Comparison of ENCODE assay signal across 8 cellular contexts in the genomic region with DNA sequence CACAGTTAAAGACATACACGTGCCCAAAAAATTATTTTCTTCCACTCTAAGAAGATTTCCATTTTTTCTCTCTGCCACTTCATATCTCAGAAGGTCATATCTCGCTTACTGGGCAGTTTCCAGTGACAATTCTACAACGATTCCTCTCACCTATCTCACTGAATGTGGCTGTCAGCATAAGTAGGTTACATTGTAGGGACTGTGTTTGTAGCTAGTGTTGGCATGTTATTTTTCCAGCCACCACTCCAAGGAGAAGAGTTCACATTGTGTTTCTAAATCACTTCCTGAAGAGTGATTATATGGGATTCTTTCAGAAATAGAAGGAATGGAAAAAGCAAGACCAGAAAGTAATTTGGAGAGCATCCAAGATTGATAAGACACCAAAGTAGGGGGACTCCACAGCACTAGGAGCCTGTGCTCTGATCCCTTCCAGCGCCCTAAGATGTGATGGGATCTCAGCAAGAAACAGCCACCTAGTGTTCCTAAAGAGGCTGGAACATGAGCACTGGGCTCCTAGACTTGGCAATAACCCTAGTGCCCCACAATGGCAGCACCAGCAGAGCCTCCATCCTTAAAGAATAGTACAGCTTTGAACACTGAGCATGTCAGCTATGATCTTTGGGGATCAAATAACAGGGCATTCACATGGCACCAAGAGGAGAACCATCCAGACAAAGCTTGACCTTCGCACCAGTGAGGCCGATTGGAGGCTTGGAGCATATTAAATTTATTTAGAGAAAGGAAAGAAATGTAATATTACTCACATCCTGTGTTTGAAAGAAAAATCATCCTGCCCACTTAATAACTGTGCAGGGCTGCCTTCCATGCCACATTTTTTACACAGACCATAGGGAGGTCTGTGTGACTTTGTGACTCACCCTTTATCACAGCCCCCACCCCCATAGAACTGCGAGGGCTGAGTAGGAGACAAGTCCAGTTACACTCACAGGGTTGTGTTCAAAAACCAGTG. TPM values are rescaled to one million over a fixed set of nuclear protein-coding genes. Genes with fewer than 3 reads are reported as not detected.
A peak's percentile ranks its signal among the peaks of the same experiment; 100 is the strongest.
DNase-seq lines count a peak whose midpoint lies in the region; ATAC-seq and TF ChIP-seq lines count a peak whose summit lies in the region.

No MANE protein-coding gene starts in this region.

- no peaks in the 10 kb centered on the region for H3K9me3 Mint-ChIP-seq in activated naive CD4-positive, alpha-beta T cell treated with anti-CD3 and anti-CD28 coated beads, Interleukin-2, amount 50 U/mL, for 72 hours
- no peaks in the 10 kb centered on the region for H3K9me3 Mint-ChIP-seq in type B pancreatic cell

- no peak overlapping the region for H3K4me3 Mint-ChIP-seq in type B pancreatic cell

- H3K27me3 Mint-ChIP-seq in type B pancreatic cell, result no peaks in the 10 kb centered on the region

- H3K4me1 Mint-ChIP-seq in type B pancreatic cell (ENCODE audit: unreplicated experiment), result peaks cover 19% of the 10 kb centered on the region

- peak; percentile 62 to 86 for ATAC-seq in activated naive CD4-positive, alpha-beta T cell treated with anti-CD3 and anti-CD28 coated beads, Interleukin-2, amount 50 U/mL, for 72 hours
- ATAC-seq in left colon, result no peak

- H3K36me3 Mint-ChIP-seq in activated naive CD4-positive, alpha-beta T cell treated with anti-CD3 and anti-CD28 coated beads, Interleukin-2, amount 50 U/mL, for 72 hours, result no peaks in the 10 kb centered on the region
- H3K36me3 Mint-ChIP-seq in type B pancreatic cell, result no peaks in the 10 kb centered on the region

- peak overlapping the region in 1 of 2 donors; percentile 50 for H3K27ac Mint-ChIP-seq in activated naive CD4-positive, alpha-beta T cell treated with anti-CD3 and anti-CD28 coated beads, Interleukin-2, amount 50 U/mL, for 72 hours
- H3K27ac Mint-ChIP-seq in type B pancreatic cell, result peak overlapping the region; percentile 48

- no peak for DNase-seq in activated naive CD4-positive, alpha-beta T cell treated with anti-CD3 and anti-CD28 coated beads, Interleukin-2, amount 50 U/mL, for 72 hours (ENCODE audit: low spot score in 2 of 2)
- no peak for DNase-seq in activated naive CD4-positive, alpha-beta T cell (lab: John Stamatoyannopoulos, UW)
- DNase-seq in M059J (ENCODE audit: low read depth) (peak; percentile 100), fibroblast of peridontal ligament (ENCODE audit: extremely low read depth) (peak; percentile 91), type B pancreatic cell (ENCODE audit: extremely low spot score, unreplicated experiment) (no peak), left colon (no peak), NCI-H1436 treated with DMSO at 0.1 percent for 48 hours (lab: John Stamatoyannopoulos, UW) (no peak)
- DNase-seq in stimulated activated CD4-positive, alpha-beta T cell treated with anti-CD3 and anti-CD28 coated beads, Interleukin-4, amount 100 ng/mL, for 24 hours, result no peak

- intact Hi-C loops in left colon (cut with DNase I, micrococcal nuclease), result no loop called here

- TF ChIP-seq CTCF in type B pancreatic cell (conservative IDR thresholded peaks at IDR 0.05), result no peak

RNA-seq across cellular contexts. Expression of gene CAV1, which starts 51.8 kb away (rescaled TPM):
- total RNA-seq in activated naive CD4-positive, alpha-beta T cell treated with anti-CD3 and anti-CD28 coated beads, Interleukin-2, amount 50 U/mL, for 72 hours, result not detected
- total RNA-seq in M059J (2014; rRNA removed; shearing (Covaris generic)), result 388 and 413 TPM in 2 replicates
- total RNA-seq in type B pancreatic cell (ENCODE audit: low replicate concordance) (14.4 and 56.1 TPM in 2 replicates), left colon (10 to 100 TPM; 15.7 to 74.1 TPM)

Comparison
In these comparisons a context has a peak if more than half of its experiments do, and no peak if none do; other contexts are left out.
1. DNase-seq: peak in M059J (single experiment) and fibroblast of peridontal ligament (single experiment); none in activated naive CD4-positive, alpha-beta T cell treated with anti-CD3 and anti-CD28 coated beads, Interleukin-2, amount 50 U/mL, for 72 hours (0 of 2), activated naive CD4-positive, alpha-beta T cell (0 of 4), type B pancreatic cell (single experiment), left colon (0 of 2), stimulated activated CD4-positive, alpha-beta T cell treated with anti-CD3 and anti-CD28 coated beads, Interleukin-4, amount 100 ng/mL, for 24 hours (single experiment) and NCI-H1436 treated with DMSO at 0.1 percent for 48 hours (single experiment).
2. RNA of gene CAV1, which starts 51.8 kb away (total RNA-seq): 388 to 413 TPM in M059J, 15.7 to 74.1 TPM in left colon and 14.4 to 56.1 TPM in type B pancreatic cell; not detected in activated naive CD4-positive, alpha-beta T cell treated with anti-CD3 and anti-CD28 coated beads, Interleukin-2, amount 50 U/mL, for 72 hours; every median in the first group is over 10 times any median in the second.